1 cellular context compared by ENCODE assay signal in genomic region chr17:59619313-59620063, GRCh38.
TF ChIP-seq lines count a peak whose summit lies in the region.

TSS of gene CLTC (plus strand) at chr17:59619895. CDS start at chr17:59620132, 237 bp downstream.

TF ChIP-seq in HepG2, 621 proteins besides CTCF, POLR2A, EP300 and RAD21 (continued from another document and continues in another):
- TF ChIP-seq ZNF275 (CRISPR knock-in tag; IDR thresholded peaks at IDR 0.05; ENCODE audit: borderline replicate concordance) (no peak), NAIF1 (CRISPR knock-in tag; IDR thresholded peaks at IDR 0.05; ENCODE audit: borderline replicate concordance) (peak; percentile 91), TFDP1 (CRISPR knock-in tag; IDR thresholded peaks at IDR 0.05; ENCODE audit: borderline replicate concordance) (peak; percentile 72), THAP9 (CRISPR knock-in tag; IDR thresholded peaks at IDR 0.05; ENCODE audit: borderline replicate concordance) (peak; percentile 96), MIER2 (CRISPR knock-in tag; IDR thresholded peaks at IDR 0.05) (peak; percentile 39; the same call in 1 of the 2 replicates), SP4 (CRISPR knock-in tag; IDR thresholded peaks at IDR 0.05) (peak; percentile 96), BRCA1 (CRISPR knock-in tag; IDR thresholded peaks at IDR 0.05) (no peak), MAF1 (CRISPR knock-in tag; IDR thresholded peaks at IDR 0.05; ENCODE audit: borderline replicate concordance) (peak; percentile 65; the same call in 1 of the 2 replicates), TBX2 (CRISPR knock-in tag; IDR thresholded peaks at IDR 0.05; ENCODE audit: borderline replicate concordance) (peak; percentile 92), KLF13 (CRISPR knock-in tag; IDR thresholded peaks at IDR 0.05) (0 out of 2 replicates have a peak, but pooled peaks have one; percentile 75), HNF1B (CRISPR knock-in tag; IDR thresholded peaks at IDR 0.05) (peak; percentile 56), ZNF326 (CRISPR knock-in tag; IDR thresholded peaks at IDR 0.05; ENCODE audit: borderline replicate concordance) (no peak; the same call in 1 of the 2 replicates), SMAD3 (CRISPR knock-in tag; IDR thresholded peaks at IDR 0.05) (peak; percentile 95), ZNF207 (IDR thresholded peaks at IDR 0.05; ENCODE audit: borderline replicate concordance) (no peak), ZNF605 (CRISPR knock-in tag; IDR thresholded peaks at IDR 0.05) (peak; percentile 99), SP140L (CRISPR knock-in tag; IDR thresholded peaks at IDR 0.05; ENCODE audit: borderline replicate concordance) (no peak), HOXA9 (CRISPR knock-in tag; IDR thresholded peaks at IDR 0.05; ENCODE audit: borderline replicate concordance) (peak; percentile 83; the same call in 1 of the 2 replicates), ZNF773 (CRISPR knock-in tag; IDR thresholded peaks at IDR 0.05; ENCODE audit: borderline replicate concordance) (0 out of 2 replicates have a peak, but pooled peaks have one; percentile 67), ZBTB43 (CRISPR knock-in tag; conservative IDR thresholded peaks at IDR 0.05) (no peak; the same call in 1 of the 2 replicates), RBM39 (IDR thresholded peaks at IDR 0.05; ENCODE audit: low read depth, low read length, poor library complexity, severe bottlenecking) (peak; percentile 100), FOSL1 (CRISPR knock-in tag; IDR thresholded peaks at IDR 0.05; ENCODE audit: borderline replicate concordance) (peak; percentile 14; the same call in 1 of the 2 replicates), ZNF281 (CRISPR knock-in tag; IDR thresholded peaks at IDR 0.05; ENCODE audit: borderline replicate concordance) (peak; percentile 80), CEBPZ (IDR thresholded peaks at IDR 0.05; ENCODE audit: low read length) (no peak), CCAR2 (optimal IDR thresholded peaks at IDR 0.05; ENCODE audit: low read depth, low read length) (peak; percentile 96), HES4 (CRISPR knock-in tag; IDR thresholded peaks at IDR 0.05; ENCODE audit: borderline replicate concordance) (peak; percentile 82)
- TF ChIP-seq, protein P1, sequence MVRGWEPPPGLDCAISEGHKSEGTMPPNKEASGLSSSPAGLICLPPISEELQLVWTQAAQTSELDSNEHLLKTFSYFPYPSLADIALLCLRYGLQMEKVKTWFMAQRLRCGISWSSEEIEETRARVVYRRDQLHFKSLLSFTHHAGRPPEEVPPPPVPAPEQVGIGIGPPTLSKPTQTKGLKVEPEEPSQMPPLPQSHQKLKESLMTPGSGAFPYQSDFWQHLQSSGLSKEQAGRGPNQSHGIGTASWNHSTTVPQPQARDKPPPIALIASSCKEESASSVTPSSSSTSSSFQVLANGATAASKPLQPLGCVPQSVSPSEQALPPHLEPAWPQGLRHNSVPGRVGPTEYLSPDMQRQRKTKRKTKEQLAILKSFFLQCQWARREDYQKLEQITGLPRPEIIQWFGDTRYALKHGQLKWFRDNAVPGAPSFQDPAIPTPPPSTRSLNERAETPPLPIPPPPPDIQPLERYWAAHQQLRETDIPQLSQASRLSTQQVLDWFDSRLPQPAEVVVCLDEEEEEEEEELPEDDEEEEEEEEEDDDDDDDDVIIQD (CRISPR knock-in tag; IDR thresholded peaks at IDR 0.05; ENCODE audit: low read depth), result peak; percentile 77; the same call in 1 of the 2 replicates
- TF ChIP-seq, protein P2, sequence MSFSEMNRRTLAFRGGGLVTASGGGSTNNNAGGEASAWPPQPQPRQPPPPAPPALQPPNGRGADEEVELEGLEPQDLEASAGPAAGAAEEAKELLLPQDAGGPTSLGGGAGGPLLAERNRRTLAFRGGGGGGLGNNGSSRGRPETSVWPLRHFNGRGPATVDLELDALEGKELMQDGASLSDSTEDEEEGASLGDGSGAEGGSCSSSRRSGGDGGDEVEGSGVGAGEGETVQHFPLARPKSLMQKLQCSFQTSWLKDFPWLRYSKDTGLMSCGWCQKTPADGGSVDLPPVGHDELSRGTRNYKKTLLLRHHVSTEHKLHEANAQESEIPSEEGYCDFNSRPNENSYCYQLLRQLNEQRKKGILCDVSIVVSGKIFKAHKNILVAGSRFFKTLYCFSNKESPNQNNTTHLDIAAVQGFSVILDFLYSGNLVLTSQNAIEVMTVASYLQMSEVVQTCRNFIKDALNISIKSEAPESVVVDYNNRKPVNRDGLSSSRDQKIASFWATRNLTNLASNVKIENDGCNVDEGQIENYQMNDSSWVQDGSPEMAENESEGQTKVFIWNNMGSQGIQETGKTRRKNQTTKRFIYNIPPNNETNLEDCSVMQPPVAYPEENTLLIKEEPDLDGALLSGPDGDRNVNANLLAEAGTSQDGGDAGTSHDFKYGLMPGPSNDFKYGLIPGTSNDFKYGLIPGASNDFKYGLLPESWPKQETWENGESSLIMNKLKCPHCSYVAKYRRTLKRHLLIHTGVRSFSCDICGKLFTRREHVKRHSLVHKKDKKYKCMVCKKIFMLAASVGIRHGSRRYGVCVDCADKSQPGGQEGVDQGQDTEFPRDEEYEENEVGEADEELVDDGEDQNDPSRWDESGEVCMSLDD (CRISPR knock-in tag; IDR thresholded peaks at IDR 0.05; ENCODE audit: borderline replicate concordance), result peak; percentile 99
